ENCODE assay signal across 8 cellular contexts in the genomic region with DNA sequence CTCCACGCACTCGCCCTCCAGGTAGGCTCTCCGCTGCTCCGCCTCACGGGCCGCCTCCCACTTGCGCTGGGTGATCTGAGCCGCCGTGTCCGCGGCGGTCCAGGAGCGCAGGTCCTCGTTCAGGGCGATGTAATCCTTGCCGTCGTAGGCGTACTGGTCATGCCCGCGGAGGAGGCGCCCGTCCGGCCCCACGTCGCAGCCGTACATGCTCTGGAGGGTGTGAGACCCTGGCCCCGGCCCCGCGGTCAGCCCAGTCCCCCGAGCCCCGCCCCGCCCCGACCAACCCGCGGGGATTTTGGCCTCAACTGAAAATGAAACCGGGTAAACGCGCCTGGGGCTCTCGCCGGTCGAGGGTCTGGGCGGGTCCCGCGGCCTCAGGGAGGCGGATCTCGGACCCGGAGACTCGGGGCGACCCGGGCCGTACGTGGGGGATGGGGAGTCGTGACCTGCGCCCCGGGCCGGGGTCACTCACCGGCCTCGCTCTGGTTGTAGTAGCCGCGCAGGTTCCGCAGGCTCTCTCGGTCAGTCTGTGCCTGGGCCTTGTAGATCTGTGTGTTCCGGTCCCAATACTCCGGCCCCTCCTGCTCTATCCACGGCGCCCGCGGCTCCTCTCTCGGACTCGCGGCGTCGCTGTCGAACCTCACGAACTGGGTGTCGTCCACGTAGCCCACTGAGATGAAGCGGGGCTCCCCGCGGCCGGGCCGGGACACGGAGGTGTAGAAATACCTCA. TPM values are rescaled to one million over a fixed set of nuclear protein-coding genes. Genes with fewer than 3 reads are reported as not detected.
DNase-seq lines count a peak whose midpoint lies in the region; ATAC-seq, FAIRE-seq and TF ChIP-seq lines count a peak whose summit lies in the region.

No MANE protein-coding gene starts in this region.

- H3K27ac ChIP-seq in RWPE2 (ENCODE audit: poor library complexity, severe bottlenecking) (no peak overlapping the region), left lung (peak overlapping the region in 1 of 2 donors; percentile 95)

- intact Hi-C loops in MCF 10A (cut with micrococcal nuclease): loop anchor here (2.0 kb wide), 1 partner anchor 84 kb away; a partner anchor contains a TSS
- intact Hi-C loops in left lung (cut with DNase I): no loop called here

- FAIRE-seq in RCC 7860 (lab: Jason Lieb, UNC): no peak

- H3K4me1 ChIP-seq in RWPE2 (ENCODE audit: insufficient read depth, poor library complexity, severe bottlenecking) (no peaks in the 10 kb centered on the region), left lung (peaks cover 3 to 43% of the 10 kb centered on the region in 2 donors)

- CTCF ChIA-PET in MCF 10A (lab: Yijun Ruan, JAX): no interaction called here

- H3K4me3 Mint-ChIP-seq in MCF 10A (ENCODE audit: unreplicated experiment): peak overlapping the region; percentile 78

- POLR2A ChIA-PET in MCF 10A (lab: Yijun Ruan, JAX): no interaction called here

- ATAC-seq in GM21528 (IDR thresholded peaks at IDR 0.05; ENCODE audit: low FRiP score, unreplicated experiment): peak; percentile 27
- ATAC-seq in RWPE2 (ENCODE audit: low read depth): peak; percentile 51
- peak; percentile 68 for ATAC-seq in left lung

- H3K36me3 ChIP-seq in RWPE2 (ENCODE audit: low read depth) (no peaks in the 10 kb centered on the region), left lung (peaks cover 0 to 34% of the 10 kb centered on the region in 2 donors)

- TSS peak; percentile 59 for BruUV-seq in MCF 10A (replicated peaks; lab: Mats Ljungman, UMichigan)

- H3K27me3 Mint-ChIP-seq in MCF 10A (ENCODE audit: insufficient read depth, unreplicated experiment): peaks cover 59% of the 10 kb centered on the region

- peaks cover 5% of the 10 kb centered on the region for H3K4me1 Mint-ChIP-seq in MCF 10A (ENCODE audit: insufficient read depth, unreplicated experiment)

- peak overlapping the region; percentile 80 for H3K27ac Mint-ChIP-seq in MCF 10A (ENCODE audit: low read depth, unreplicated experiment)

- H3K36me3 Mint-ChIP-seq in MCF 10A (ENCODE audit: insufficient read depth, unreplicated experiment): peaks cover 7% of the 10 kb centered on the region

- DNase-seq in AG10803 (ENCODE audit: low read depth) (peak; percentile 23), RWPE2 (ENCODE audit: low spot score) (no peak), MCF 10A (ENCODE audit: unreplicated experiment) (peak; percentile 8), left lung (peak; percentile 42 to 90), RCC 7860 (ENCODE audit: low spot score) (no peak), 8988T (no peak)
- DNase-seq in stimulated activated naive CD4-positive, alpha-beta T cell treated with Interleukin-2 at 50 U/mL for 16 hours (lab: John Stamatoyannopoulos, UW): peak; percentile 48

- H3K27me3 ChIP-seq in RWPE2 (ENCODE audit: insufficient read depth, poor library complexity, severe bottlenecking) (no peaks in the 10 kb centered on the region), left lung (no peaks in the 10 kb centered on the region)

- peak overlapping the region; percentile 69 for H3K4me3 ChIP-seq in AG10803 (ENCODE audit: low read length)
- H3K4me3 ChIP-seq in RWPE2 (ENCODE audit: severe bottlenecking): peak overlapping the region; percentile 71
- peak overlapping the region; percentile 17 to 88 for H3K4me3 ChIP-seq in left lung

- H3K9me3 ChIP-seq in RWPE2 (ENCODE audit: severe bottlenecking) (no peaks in the 10 kb centered on the region), left lung (no peaks in the 10 kb centered on the region)

- H3K9me3 Mint-ChIP-seq in MCF 10A (ENCODE audit: unreplicated experiment): no peaks in the 10 kb centered on the region

- no peak for TF ChIP-seq CTCF in AG10803 (conservative IDR thresholded peaks at IDR 0.05; ENCODE audit: low read length)
- no peak for TF ChIP-seq CTCF in RWPE2 (IDR thresholded peaks at IDR 0.05; ENCODE audit: poor library complexity, severe bottlenecking)
- TF ChIP-seq CTCF in MCF 10A (IDR thresholded peaks at IDR 0.05; ENCODE audit: unreplicated experiment): no peak
- no peak for TF ChIP-seq CTCF in left lung (IDR thresholded peaks at IDR 0.05)

RNA-seq across cellular contexts. Expression of a gene that starts 0.6 kb away (rescaled TPM):
- total RNA-seq in MCF 10A (2022) (87.4 and 180 TPM in 2 replicates), left lung (1,000 to 10,000 TPM; 2,303 to 2,503 TPM)

RNA-seq across cellular contexts. Expression of a gene that starts 47.0 kb away (rescaled TPM):
- total RNA-seq in MCF 10A (2022) (17.9 and 18.0 TPM in 2 replicates), left lung (10 to 100 TPM; 29.4 to 30.1 TPM)

Comparison
In these comparisons a context has a peak if more than half of its experiments do, and no peak if none do; other contexts are left out.
1. DNase-seq: peak in AG10803 (single experiment), MCF 10A (single experiment), left lung (2 of 2) and stimulated activated naive CD4-positive, alpha-beta T cell treated with Interleukin-2 at 50 U/mL for 16 hours (single experiment); none in RWPE2 (single experiment), RCC 7860 (single experiment) and 8988T (single experiment).
2. RNA of a gene that starts 0.6 kb away (total RNA-seq): 2,303 to 2,503 TPM in left lung; 87.4 to 180 TPM in MCF 10A; every median in the first group is over 10 times any median in the second.
3. Peak in every context shown above with its lines, with median percentiles within 50 percentile points of each other: H3K4me3 ChIP-seq and ATAC-seq.